Comparison of ENCODE assay signal across 23 cellular contexts in the genomic region with DNA sequence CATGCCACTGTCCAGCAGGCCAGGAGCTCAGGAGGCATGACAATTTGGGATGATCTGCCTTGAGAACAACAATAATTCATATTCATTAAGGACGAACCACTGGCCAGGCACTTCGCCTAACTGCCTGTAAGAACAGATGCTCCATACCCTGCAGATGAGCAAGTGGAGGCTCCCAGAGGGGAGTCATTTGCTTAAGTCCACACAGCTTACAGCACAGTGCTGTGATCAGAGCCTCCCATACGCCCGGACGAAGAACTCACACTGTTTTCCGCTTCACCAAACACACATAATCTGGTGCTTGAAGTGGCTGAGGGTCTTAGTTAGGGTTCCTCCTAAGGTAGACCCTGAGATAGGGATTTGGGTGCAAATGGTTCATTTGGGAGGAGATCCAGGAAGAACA.
"Had no signal": no experiment of that assay in that cellular context is flagged by ENCODE, and none has a peak within 500 bp of the region (broad histone marks: within the 10 kb centered on the region; RNA-seq: fewer than 3 reads in every experiment).

No MANE protein-coding gene starts in this region.

- H3K27ac ChIP-seq: left ventricle myocardium inferior, neutrophil, parathyroid adenoma, right atrium auricular region, right lobe of liver, tibial nerve, uterus had no signal

- H3K27me3 ChIP-seq: right atrium auricular region, right lobe of liver, uterus had no signal

- DNase-seq: hypothalamus; immature natural killer cell; left ventricle myocardium inferior; midbrain; mucosa of descending colon; naive thymus-derived CD4-positive, alpha-beta T cell; occipital lobe; right lobe of liver; stimulated activated CD4-positive, alpha-beta T cell treated with anti-CD3 and anti-CD28 coated beads, Interleukin-1b, Interleukin-23, amount 100 ng/mL, for 48 hours; stimulated activated CD4-positive, alpha-beta T cell treated with anti-CD3 and anti-CD28 coated beads, Interleukin-2, amount 100 ng/mL, for 48 hours; stimulated activated CD4-positive, alpha-beta T cell treated with anti-CD3 and anti-CD28 coated beads, Interleukin-4, amount 100 ng/mL, for 4 hours; stimulated activated CD8-positive, alpha-beta memory T cell treated with anti-CD3 and anti-CD28 coated beads, Interleukin-4, amount 100 ng/mL, for 48 hours; stimulated activated naive CD4-positive, alpha-beta T cell treated with Interleukin-2 at 50 U/mL for 16 hours; stimulated activated naive CD8-positive, alpha-beta T cell treated with anti-CD3 and anti-CD28 coated beads, Interleukin-15, amount 100 ng/mL, for 72 hours; substantia nigra; uterus had no signal

- H3K36me3 ChIP-seq: left ventricle myocardium inferior, neutrophil, right atrium auricular region, right lobe of liver, tibial nerve, uterus had no signal

- FAIRE-seq: islet of Langerhans had no signal

- H3K9me3 ChIP-seq: mucosa of descending colon, neutrophil, right atrium auricular region, right lobe of liver, uterus had no signal

- H3K9ac ChIP-seq: parathyroid adenoma had no signal

- H3K4me1 ChIP-seq: parathyroid adenoma, right atrium auricular region, right lobe of liver, uterus had no signal

- H3K4me2 ChIP-seq: smooth muscle cell had no signal

- H3K79me2 ChIP-seq: parathyroid adenoma had no signal

- H3K4me3 ChIP-seq: left ventricle myocardium inferior, lung, mucosa of descending colon, right atrium auricular region, right lobe of liver, smooth muscle cell, tibial nerve, uterus had no signal
